8 cellular contexts compared by ENCODE assay signal in the genomic region with DNA sequence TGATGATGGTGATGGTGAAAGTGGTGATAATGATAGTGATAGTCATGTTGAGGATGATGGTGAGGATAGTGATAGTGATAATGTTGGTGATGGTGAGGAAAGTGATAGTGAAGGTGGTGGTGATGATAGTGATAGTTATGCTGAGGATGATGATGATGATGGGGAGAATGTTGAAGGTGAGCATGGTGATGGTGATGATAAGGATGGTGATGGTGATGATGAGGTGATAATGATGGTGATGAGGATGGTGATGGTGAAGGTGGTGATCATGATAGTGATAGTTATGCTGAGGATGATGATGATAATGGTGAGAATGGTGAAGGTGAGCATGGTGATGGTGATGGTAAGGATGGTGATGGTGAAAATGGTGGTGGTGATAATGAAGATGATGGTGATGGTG.
"Had no signal": no experiment of that assay in that cellular context is flagged by ENCODE, and none has a peak within 500 bp of the region (broad histone marks: within the 10 kb centered on the region; RNA-seq: fewer than 3 reads in every experiment).

No MANE protein-coding gene starts in this region.

- DNase-seq: GDM1, GF-D8 had no signal

- H3K4me3 ChIP-seq: GM12878 had no signal

- ATAC-seq: GM12878 had no signal

- FAIRE-seq: G401.6, GM12878, GM12891, GM12892, GM18507, GM19239 had no signal
